8 cellular contexts compared by ENCODE assay signal in genomic region chr17:42182927-42183734, GRCh38. TPM values are rescaled to one million over a fixed set of nuclear protein-coding genes. Genes with fewer than 3 reads are reported as not detected.
DNase-seq lines count a peak whose midpoint lies in the region; ATAC-seq and TF ChIP-seq lines count a peak whose summit lies in the region.

No MANE protein-coding gene starts in this region.

- peak overlapping the region; percentile 88 for H3K27ac Mint-ChIP-seq in activated naive CD8-positive, alpha-beta T cell treated with anti-CD3 and anti-CD28 coated beads for 36 hours

- no peaks in the 10 kb centered on the region for H3K9me3 ChIP-seq in cardiac muscle cell (ENCODE audit: low read depth)
- no peaks in the 10 kb centered on the region for H3K9me3 ChIP-seq in transverse colon

- peaks cover 55% of the 10 kb centered on the region for H3K27me3 ChIP-seq in cardiac muscle cell
- H3K27me3 ChIP-seq in transverse colon = peaks cover 34% of the 10 kb centered on the region

- no peak for TF ChIP-seq EP300 in transverse colon (IDR thresholded peaks at IDR 0.05; ENCODE audit: low read depth)

- H3K36me3 ChIP-seq in cardiac muscle cell = no peaks in the 10 kb centered on the region
- no peaks in the 10 kb centered on the region for H3K36me3 ChIP-seq in transverse colon

- peak overlapping the region; percentile 84 for H3K4me3 Mint-ChIP-seq in activated naive CD8-positive, alpha-beta T cell treated with anti-CD3 and anti-CD28 coated beads for 36 hours

- H3K4me1 Mint-ChIP-seq in activated naive CD8-positive, alpha-beta T cell treated with anti-CD3 and anti-CD28 coated beads for 36 hours = peaks cover 39% of the 10 kb centered on the region

- peak overlapping the region; percentile 27 for H3K4me3 ChIP-seq in cardiac muscle cell
- H3K4me3 ChIP-seq in transverse colon = peak overlapping the region; percentile 25 to 59 (median 41)

- peaks cover 47% of the 10 kb centered on the region for H3K27me3 Mint-ChIP-seq in activated naive CD8-positive, alpha-beta T cell treated with anti-CD3 and anti-CD28 coated beads for 36 hours

- in situ Hi-C loops in transverse colon (cut with MboI; ENCODE audit: low pct_ligation_motif_present in 1 of 4, low pct_unique_long_range_greater_than_20kb in 1 of 4, low sequenced_read_pairs in 3 of 4) = no loop called here

- no peaks in the 10 kb centered on the region for H3K36me3 Mint-ChIP-seq in activated naive CD8-positive, alpha-beta T cell treated with anti-CD3 and anti-CD28 coated beads for 36 hours

- peaks cover 19% of the 10 kb centered on the region for H3K4me1 ChIP-seq in cardiac muscle cell (ENCODE audit: low read depth)
- H3K4me1 ChIP-seq in transverse colon = peaks cover 12 to 36% (median 30%) of the 10 kb centered on the region in 4 donors

- WGBS in transverse colon (ENCODE audit: low coverage in 1 of 2), 2 donors = 66 to 68% methylated on average over 2 to 9 of the region's 9 CpGs

- peak in 1 of 2 donors; percentile 20 for DNase-seq in cardiac muscle cell (ENCODE audit: low read depth in 1 of 2, low spot score in 1 of 2)
- no peak for DNase-seq in left ventricle myocardium superior
- DNase-seq in activated naive CD8-positive, alpha-beta T cell treated with anti-CD3 and anti-CD28 coated beads for 36 hours = no peak
- DNase-seq in left colon = no peak
- no peak for DNase-seq in transverse colon
- no peak for DNase-seq in COLO668 (lab: John Stamatoyannopoulos, UW; ENCODE audit: unreplicated experiment)
- DNase-seq in SK-N-DZ (ENCODE audit: low spot score) = no peak

- TF ChIP-seq POLR2A in transverse colon (IDR thresholded peaks at IDR 0.05) = no peak

- H3K27ac ChIP-seq in cardiac muscle cell (no peak overlapping the region), transverse colon (peak overlapping the region; percentile 81 to 86 (median 84))

- intact Hi-C loops in left ventricle myocardium superior (cut with micrococcal nuclease) = no loop called here
- intact Hi-C loops in left colon (cut with DNase I, micrococcal nuclease) = loop anchor here in 1 of 2 donors (10.0 kb wide), 1 partner anchor 58 kb away; the partner anchor contains the start of genes HSPB9 and KAT2A
- intact Hi-C loops in transverse colon (cut with DNase I; ENCODE audit: low total_unique reads) = no loop called here

- TF ChIP-seq CTCF in cardiac muscle cell (IDR thresholded peaks at IDR 0.05; ENCODE audit: low read depth, low read length) (no peak), transverse colon (IDR thresholded peaks at IDR 0.05) (no peak)

- ATAC-seq in left ventricle myocardium superior (no peak), left colon (peak; percentile 42), GM18858 (IDR thresholded peaks at IDR 0.05; ENCODE audit: unreplicated experiment) (no peak)

- H3K9me3 Mint-ChIP-seq in activated naive CD8-positive, alpha-beta T cell treated with anti-CD3 and anti-CD28 coated beads for 36 hours = no peaks in the 10 kb centered on the region

RNA-seq across cellular contexts. Expression of gene HCRT, which starts 2.1 kb away (rescaled TPM):
- total RNA-seq in cardiac muscle cell (1.3 TPM in 1 of 2 replicates, not detected in the other), left ventricle myocardium superior (not detected), left colon (not detected), transverse colon (not detected)
- 1.9 TPM in 1 of 2 replicates, not detected in the other for polyA plus RNA-seq in cardiac muscle cell
- not detected for total RNA-seq in activated naive CD8-positive, alpha-beta T cell treated with anti-CD3 and anti-CD28 coated beads for 36 hours
- 5.2 and 24.4 TPM in 2 replicates for polyA plus RNA-seq in SK-N-DZ (2014; cell fraction: cytosol; rRNA removed)
- 3.8 and 17.4 TPM in 2 replicates for polyA plus RNA-seq in SK-N-DZ (2014; cell fraction: nucleus; rRNA removed)

RNA-seq across cellular contexts. Expression of gene KCNH4, which starts 2.2 kb away (rescaled TPM):
- total RNA-seq in cardiac muscle cell (not detected in 2 replicates), left ventricle myocardium superior (0.15 TPM), left colon (under 1 TPM; 0.06 TPM), transverse colon (not detected)
- polyA plus RNA-seq in cardiac muscle cell = not detected in 2 replicates
- total RNA-seq in activated naive CD8-positive, alpha-beta T cell treated with anti-CD3 and anti-CD28 coated beads for 36 hours = under 1 TPM; 0.39 to 0.44 TPM
- 4.0 TPM in 2 replicates for polyA plus RNA-seq in SK-N-DZ (2014; cell fraction: cytosol; rRNA removed)
- 8.6 and 10.0 TPM in 2 replicates for polyA plus RNA-seq in SK-N-DZ (2014; cell fraction: nucleus; rRNA removed)

RNA-seq across cellular contexts. Expression of gene GHDC, which starts 11.2 kb away (rescaled TPM):
- total RNA-seq in cardiac muscle cell (7.3 and 13.5 TPM in 2 replicates), left ventricle myocardium superior (7.0 TPM), left colon (10 to 100 TPM; 19.2 to 25.2 TPM), transverse colon (10 to 100 TPM; 10.8 to 34.6 (median 32.2) TPM)
- polyA plus RNA-seq in cardiac muscle cell = 7.4 and 13.4 TPM in 2 replicates
- 10 to 100 TPM; 13.6 to 14.6 TPM for total RNA-seq in activated naive CD8-positive, alpha-beta T cell treated with anti-CD3 and anti-CD28 coated beads for 36 hours
- 38.9 and 58.1 TPM in 2 replicates for polyA plus RNA-seq in SK-N-DZ (2014; cell fraction: cytosol; rRNA removed)
- 111 and 145 TPM in 2 replicates for polyA plus RNA-seq in SK-N-DZ (2014; cell fraction: nucleus; rRNA removed)

RNA-seq across cellular contexts. Expression of gene RAB5C, which starts 28.3 kb away (rescaled TPM):
- total RNA-seq in cardiac muscle cell = 41.8 and 53.8 TPM in 2 replicates
- polyA plus RNA-seq in cardiac muscle cell = 44.8 and 65.1 TPM in 2 replicates
- 47.1 TPM for total RNA-seq in left ventricle myocardium superior
- 10 to 100 TPM; 44.4 to 48.9 TPM for total RNA-seq in activated naive CD8-positive, alpha-beta T cell treated with anti-CD3 and anti-CD28 coated beads for 36 hours
- 100 to 1,000 TPM; 166 TPM for total RNA-seq in left colon
- 100 to 1,000 TPM in 2 of 4 donors, 10 to 100 TPM in 2; 40.8 to 172 (median 112) TPM for total RNA-seq in transverse colon
- 88.1 and 90.3 TPM in 2 replicates for polyA plus RNA-seq in SK-N-DZ (2014; cell fraction: cytosol; rRNA removed)
- polyA plus RNA-seq in SK-N-DZ (2014; cell fraction: nucleus; rRNA removed) = 51.0 and 78.7 TPM in 2 replicates
